Comparison of ENCODE assay signal across 1 cellular context in genomic region chr10:29675984-29676383, GRCh38.
TF ChIP-seq lines count a peak whose summit lies in the region.

No MANE protein-coding gene starts in this region.

TF ChIP-seq in HepG2, 621 proteins besides CTCF, POLR2A, EP300 and RAD21:
- TF ChIP-seq MEIS1 (CRISPR knock-in tag; IDR thresholded peaks at IDR 0.05; ENCODE audit: borderline replicate concordance) (no peak), U2AF2 (IDR thresholded peaks at IDR 0.05; ENCODE audit: low read depth, low read length) (no peak), ZNF124 (CRISPR knock-in tag; IDR thresholded peaks at IDR 0.05) (peak; percentile 99), ZNF441 (CRISPR knock-in tag; IDR thresholded peaks at IDR 0.05; ENCODE audit: borderline replicate concordance) (peak; percentile 90), SP4 (CRISPR knock-in tag; IDR thresholded peaks at IDR 0.05) (no peak), ZBTB44 (CRISPR knock-in tag; IDR thresholded peaks at IDR 0.05) (no peak), NFIC (IDR thresholded peaks at IDR 0.05; ENCODE audit: low read length) (no peak), ZNF460 (CRISPR knock-in tag; IDR thresholded peaks at IDR 0.05; ENCODE audit: borderline replicate concordance) (no peak)
